22 cellular contexts compared by ENCODE assay signal in genomic region chr3:167657684-167658225, GRCh38. TPM values are rescaled to one million over a fixed set of nuclear protein-coding genes. Genes with fewer than 3 reads are reported as not detected.
A peak's percentile ranks its signal among the peaks of the same experiment; 100 is the strongest.
DNase-seq lines count a peak whose midpoint lies in the region; ATAC-seq, FAIRE-seq and TF ChIP-seq lines count a peak whose summit lies in the region.
"Had no signal": no experiment of that assay in that cellular context is flagged by ENCODE, and none has a peak within 500 bp of the region (broad histone marks: within the 10 kb centered on the region; RNA-seq: fewer than 3 reads in every experiment).

No MANE protein-coding gene starts in this region.

- peak overlapping the region; percentile 46 to 76 (median 69); a peak in 5 of 7 replicates for H3K27ac Mint-ChIP-seq in H9
- no peak overlapping the region for H3K27ac Mint-ChIP-seq in activated CD8-positive, alpha-beta T cell treated with anti-CD3 and anti-CD28 coated beads for 36 hours

- H4K91ac ChIP-seq in H9 (ENCODE audit: insufficient read length, low read depth, low read length) (no peak overlapping the region), H1 (replicated peaks; ENCODE audit: insufficient read length, low read length) (no peak overlapping the region), neuronal stem cell (ENCODE audit: low read depth, low read length, poor library complexity) (no peak overlapping the region)

- no CpG with 5 or more reads among the region's 3 CpGs for WGBS in H9 (ENCODE audit: extremely low coverage, insufficient read length, low lambda C conversion rate)
- WGBS in H1 (ENCODE audit: extremely low coverage in 1 of 2, insufficient coverage in 1 of 2, insufficient read length in 1 of 2, insufficient replicate concordance in 2 of 2, low coverage in 1 of 2, low lambda C conversion rate in 2 of 2, missing lambda C conversion rate in 1 of 2), 2 experiments, result 63% methylated on average over 3 of the region's 3 CpGs; no CpG with 5 or more reads in 1 of the 2 experiments
- WGBS in neuronal stem cell (ENCODE audit: extremely low coverage in 2 of 2, insufficient read length in 2 of 2, insufficient replicate concordance in 1 of 2), 2 donors, result no CpG with 5 or more reads among the region's 3 CpGs

- H2AFZ ChIP-seq in H9 (ENCODE audit: low read length), result peak overlapping the region; percentile 94
- peak overlapping the region; percentile 46; the same call in 1 of the 2 replicates for H2AFZ ChIP-seq in OCI-LY3 (ENCODE audit: low read depth, low read length)
- H2AFZ ChIP-seq in H1 (ENCODE audit: low read length), result peak overlapping the region; percentile 98
- peak overlapping the region; percentile 62 for H2AFZ ChIP-seq in neuronal stem cell (ENCODE audit: low read length)

- H3K56ac ChIP-seq in H9 (ENCODE audit: insufficient read length, low read depth, low read length) (no peak overlapping the region), H1 (replicated peaks; ENCODE audit: insufficient read length, low read depth, low read length) (no peak overlapping the region)

- H3K9me3 ChIP-seq in H9 (ENCODE audit: control insufficient read depth, low read depth, low read length) (no peaks in the 10 kb centered on the region), OCI-LY3 (ENCODE audit: insufficient read depth, low read length) (no peaks in the 10 kb centered on the region), H1 (ENCODE audit: insufficient read depth in 2 of 2, low read depth in 1 of 2, low read length in 1 of 2) (peaks cover 0 to 4% of the 10 kb centered on the region in 2 experiments; a peak in 1 of 4 replicates), neuronal stem cell (replicated peaks in 1 of 2; ENCODE audit: control insufficient read depth in 2 of 2, insufficient read depth in 1 of 2, low read depth in 1 of 2, low read length in 2 of 2) (no peaks in the 10 kb centered on the region), BE2C (no peaks in the 10 kb centered on the region)

- H4K8ac ChIP-seq in H9 (replicated peaks; ENCODE audit: insufficient read length, low read depth, low read length) (no peak overlapping the region), H1 (ENCODE audit: extremely low read depth, insufficient read depth, low read length) (no peak overlapping the region), neuronal stem cell (ENCODE audit: low read depth, low read length) (no peak overlapping the region)

- no peaks in the 10 kb centered on the region for H4K20me1 ChIP-seq in H9 (ENCODE audit: control insufficient read depth, insufficient read depth, insufficient read length)
- H4K20me1 ChIP-seq in OCI-LY3 (ENCODE audit: insufficient read depth, low read length), result no peaks in the 10 kb centered on the region
- no peaks in the 10 kb centered on the region for H4K20me1 ChIP-seq in H1 (replicated peaks in 1 of 2; ENCODE audit: control insufficient read depth in 1 of 2, insufficient read depth in 2 of 2, low read length in 2 of 2)

- H3K4me3 ChIP-seq in OCI-LY3 (ENCODE audit: low read length) (no peak overlapping the region), H1 (ENCODE audit: extremely low read depth in 1 of 4, insufficient read depth in 2 of 4, low read depth in 3 of 4, low read length in 4 of 4) (no peak overlapping the region), neuronal stem cell (ENCODE audit: low read length in 2 of 2) (no peak overlapping the region), BE2C (ENCODE audit: low read depth, low read length) (no peak overlapping the region)

- POLR2A ChIA-PET in H1 (lab: Charles Lee; ENCODE audit: partially characterized antibody), result interaction anchor here (0.9 to 1.0 kb wide), 2 partner anchors 11 to 16 kb away, joined by 3 read pairs; no protein-coding TSS in a partner anchor
- POLR2A ChIA-PET in activated CD8-positive, alpha-beta T cell treated with anti-CD3 and anti-CD28 coated beads for 36 hours (lab: Charles Lee), result no interaction called here

- H3K79me1 ChIP-seq in H9 (ENCODE audit: insufficient read depth, low read depth, low read length, poor library complexity, severe bottlenecking), result no peaks in the 10 kb centered on the region
- no peaks in the 10 kb centered on the region for H3K79me1 ChIP-seq in H1 (ENCODE audit: low read depth, low read length)
- no peaks in the 10 kb centered on the region for H3K79me1 ChIP-seq in neuronal stem cell (ENCODE audit: low read depth, low read length)

- H4K5ac ChIP-seq in H9 (ENCODE audit: insufficient read length, low read depth, low read length) (no peak overlapping the region), H1 (ENCODE audit: insufficient read length, low read depth, low read length) (no peak overlapping the region)

- no peak for FAIRE-seq in H1 (lab: Jason Lieb, UNC)
- FAIRE-seq: A204.1, D721Med had no signal

- TF ChIP-seq EP300 in H1 (IDR thresholded peaks at IDR 0.05; ENCODE audit: borderline replicate concordance in 1 of 2, low read depth in 2 of 2, low read length in 2 of 2), result no peak

- H3K23ac ChIP-seq in H9 (ENCODE audit: insufficient read length, low read depth, low read length) (no peak overlapping the region), H1 (ENCODE audit: insufficient read length) (no peak overlapping the region), neuronal stem cell (ENCODE audit: low read depth, low read length, poor library complexity) (no peak overlapping the region)

- H3K9ac ChIP-seq in H9 (ENCODE audit: extremely low read depth, insufficient read length, low read length) (peak overlapping the region; percentile 14), OCI-LY3 (ENCODE audit: low read length) (no peak overlapping the region), H1 (replicated peaks in 1 of 4; ENCODE audit: extremely low read depth in 1 of 4, low read depth in 3 of 4, low read length in 3 of 4) (no peak overlapping the region; a peak in 1 of 7 replicates), neuronal stem cell (ENCODE audit: low read depth, low read length, poor library complexity) (no peak overlapping the region)

- ATAC-seq in activated CD8-positive, alpha-beta T cell treated with anti-CD3 and anti-CD28 coated beads for 36 hours, result no peak
- ATAC-seq: PC-3 had no signal

- H3K27me3 ChIP-seq in H9 (ENCODE audit: insufficient read depth, low read length) (no peaks in the 10 kb centered on the region), OCI-LY3 (ENCODE audit: low read depth, low read length) (no peaks in the 10 kb centered on the region), H1 (replicated peaks in 1 of 4; ENCODE audit: control insufficient read depth in 3 of 4, extremely low read depth in 1 of 4, insufficient read depth in 3 of 4, low read length in 3 of 4) (no peaks in the 10 kb centered on the region), neuronal stem cell (ENCODE audit: control insufficient read depth in 3 of 3, insufficient read depth in 3 of 3, low read depth in 1 of 3, low read length in 3 of 3) (no peaks in the 10 kb centered on the region), BE2C (no peaks in the 10 kb centered on the region)

- TF ChIP-seq CTCF in H9 (conservative IDR thresholded peaks at IDR 0.05) (no peak), OCI-LY3 (IDR thresholded peaks at IDR 0.05; ENCODE audit: low read depth, low read length) (no peak), H1 (IDR thresholded peaks at IDR 0.05; ENCODE audit: control extremely low read depth in 1 of 3, insufficient read depth in 1 of 3, low read depth in 1 of 3, low read length in 3 of 3) (no peak), BE2C (IDR thresholded peaks at IDR 0.05; ENCODE audit: low read depth, low read length) (no peak)
- TF ChIP-seq CTCF in activated CD8-positive, alpha-beta T cell treated with anti-CD3 and anti-CD28 coated beads for 36 hours (IDR thresholded peaks at IDR 0.05), result no peak

- H2BK15ac ChIP-seq in H9 (ENCODE audit: low read depth, low read length) (no peak overlapping the region), H1 (ENCODE audit: low read length) (no peak overlapping the region), neuronal stem cell (ENCODE audit: low read length) (no peak overlapping the region)

- H2AK5ac ChIP-seq in H9 (ENCODE audit: insufficient read length, low read length) (no peak overlapping the region), H1 (ENCODE audit: low read depth, low read length) (no peak overlapping the region), neuronal stem cell (ENCODE audit: low read depth, low read length) (no peak overlapping the region)

- H3K14ac ChIP-seq in H9 (ENCODE audit: insufficient read depth, low read length), result 0 out of 2 replicates have a peak overlapping the region, but pooled peaks have one; percentile 71
- no peak overlapping the region for H3K14ac ChIP-seq in H1 (ENCODE audit: insufficient read length)
- no peak overlapping the region for H3K14ac ChIP-seq in neuronal stem cell (ENCODE audit: low read length)

- no peak for DNase-seq in H9
- DNase-seq in H1 (ENCODE audit: low read depth in 1 of 2, low spot score in 2 of 2), result no peak
- DNase-seq in neuronal stem cell (ENCODE audit: low spot score), result peak; percentile 27
- DNase-seq in BE2C, result no peak
- no peak for DNase-seq in activated CD8-positive, alpha-beta T cell treated with anti-CD3 and anti-CD28 coated beads for 36 hours
- DNase-seq in NCI-H1105 (lab: John Stamatoyannopoulos, UW), result no peak
- DNase-seq: DMS53, H7, KG1, NCI-H1092, NCI-H1436 treated with DMSO at 0.1 percent for 48 hours, NCI-H1930, NCI-H345, NCI-H524 treated with DMSO at 0.1 percent for 48 hours, PC-3, Right ventricle myocardium superior had no signal

- H3K4ac ChIP-seq in H9 (ENCODE audit: low read depth, low read length), result no peak overlapping the region
- H3K4ac ChIP-seq in H1 (replicated peaks; ENCODE audit: insufficient read length, low read depth, low read length), result no peak overlapping the region
- no peak overlapping the region for H3K4ac ChIP-seq in neuronal stem cell (ENCODE audit: low read length)

- no peak overlapping the region for H2BK5ac ChIP-seq in H9 (ENCODE audit: insufficient read length, low read length)
- H2BK5ac ChIP-seq in H1 (ENCODE audit: low read depth, low read length), result 0 out of 2 replicates have a peak overlapping the region, but pooled peaks have one; percentile 30
- no peak overlapping the region for H2BK5ac ChIP-seq in neuronal stem cell (ENCODE audit: low read length)

- CTCF ChIA-PET in H1 (lab: Charles Lee; ENCODE audit: partially characterized antibody), result interaction anchor here (1.1 kb wide), 1 partner anchor 11 kb away, joined by 3 read pairs; no protein-coding TSS in a partner anchor
- CTCF ChIA-PET in activated CD8-positive, alpha-beta T cell treated with anti-CD3 and anti-CD28 coated beads for 36 hours (lab: Charles Lee), result no interaction called here

- H3K18ac ChIP-seq in H9 (ENCODE audit: insufficient read length, low read depth, low read length) (peak overlapping the region; percentile 71), H1 (ENCODE audit: extremely low read depth, low read length) (no peak overlapping the region), neuronal stem cell (ENCODE audit: low read length) (no peak overlapping the region)

- peaks cover 0 to 13% (median 3%) of the 10 kb centered on the region in 3 experiments; a peak in 4 of 7 replicates for H3K36me3 Mint-ChIP-seq in H9 (ENCODE audit: insufficient read depth in 1 of 3, low read depth in 3 of 3)
- peaks cover 2% of the 10 kb centered on the region for H3K36me3 Mint-ChIP-seq in activated CD8-positive, alpha-beta T cell treated with anti-CD3 and anti-CD28 coated beads for 36 hours (ENCODE audit: low read depth)

- intact Hi-C loops in activated CD8-positive, alpha-beta T cell treated with anti-CD3 and anti-CD28 coated beads for 36 hours (cut with micrococcal nuclease), result no loop called here

- H2BK12ac ChIP-seq in H9 (ENCODE audit: insufficient read length, low read depth, low read length) (peak overlapping the region; percentile 79), H1 (ENCODE audit: low read depth, low read length) (peak overlapping the region; percentile 46; the same call in 1 of the 2 replicates), neuronal stem cell (ENCODE audit: low read length) (no peak overlapping the region)

- H3K4me1 ChIP-seq in H9 (ENCODE audit: insufficient read depth, low read length) (peaks cover 5% of the 10 kb centered on the region; the same call in 1 of the 2 replicates), OCI-LY3 (ENCODE audit: low read length) (0 out of 2 replicates have a peak, but pooled peaks cover 4% of the 10 kb centered on the region), H1 (replicated peaks in 1 of 4; ENCODE audit: control insufficient read depth in 3 of 4, insufficient read depth in 4 of 4, low read length in 3 of 4) (peaks cover 3 to 10% (median 8%) of the 10 kb centered on the region in 4 experiments; a peak in 5 of 7 replicates), neuronal stem cell (ENCODE audit: control insufficient read depth in 2 of 2, insufficient read depth in 1 of 2, low read depth in 1 of 2, low read length in 2 of 2) (peaks cover 8 to 21% of the 10 kb centered on the region in 2 donors), BE2C (peaks cover 4% of the 10 kb centered on the region; the same call in 1 of the 2 replicates)

- H3K27me3 Mint-ChIP-seq in H9 (ENCODE audit: low read depth), result peaks cover 2% of the 10 kb centered on the region; the same call in 1 of the 2 replicates
- peaks cover 3% of the 10 kb centered on the region for H3K27me3 Mint-ChIP-seq in activated CD8-positive, alpha-beta T cell treated with anti-CD3 and anti-CD28 coated beads for 36 hours

- no peaks in the 10 kb centered on the region for H3K23me2 ChIP-seq in H9 (ENCODE audit: insufficient read length, low read depth, low read length, poor library complexity, severe bottlenecking)
- H3K23me2 ChIP-seq in H1 (ENCODE audit: low read depth, low read length), result no peaks in the 10 kb centered on the region

- TF ChIP-seq POLR2A in H1 (IDR thresholded peaks at IDR 0.05; ENCODE audit: control extremely low read depth in 1 of 2, low read depth in 2 of 2, low read length in 2 of 2), result no peak

- H3K9me3 Mint-ChIP-seq in H9, result no peaks in the 10 kb centered on the region; a peak in 1 of 5 replicates
- H3K9me3 Mint-ChIP-seq in activated CD8-positive, alpha-beta T cell treated with anti-CD3 and anti-CD28 coated beads for 36 hours, result no peaks in the 10 kb centered on the region

- H2BK20ac ChIP-seq in H9 (ENCODE audit: low read depth, low read length, poor library complexity, severe bottlenecking) (peak overlapping the region; percentile 78), H1 (ENCODE audit: low read length) (0 out of 2 replicates have a peak overlapping the region, but pooled peaks have one; percentile 9)

- no peak overlapping the region for H3K4me2 ChIP-seq in H9 (ENCODE audit: insufficient read depth, insufficient read length, low read length)
- no peak overlapping the region for H3K4me2 ChIP-seq in OCI-LY3 (ENCODE audit: low read length)
- no peak overlapping the region; a peak in 1 of 4 replicates for H3K4me2 ChIP-seq in H1 (ENCODE audit: insufficient read depth in 1 of 2, low read depth in 2 of 2, low read length in 2 of 2)
- H3K4me2 ChIP-seq in neuronal stem cell (ENCODE audit: insufficient read depth, low read length, poor library complexity, severe bottlenecking), result no peak overlapping the region

- H3K27ac ChIP-seq in H9 (ENCODE audit: insufficient read length, low read depth, low read length) (no peak overlapping the region), OCI-LY3 (ENCODE audit: low read length) (no peak overlapping the region), H1 (ENCODE audit: low read depth, low read length) (no peak overlapping the region), neuronal stem cell (replicated peaks; ENCODE audit: low read length) (no peak overlapping the region)

- H3T11ph ChIP-seq in H9 (ENCODE audit: low read length), result peak overlapping the region; percentile 1

- peaks cover 27 to 31% of the 10 kb centered on the region in 2 experiments for H3K4me1 Mint-ChIP-seq in H9
- peaks cover 3% of the 10 kb centered on the region for H3K4me1 Mint-ChIP-seq in activated CD8-positive, alpha-beta T cell treated with anti-CD3 and anti-CD28 coated beads for 36 hours (ENCODE audit: low read depth)

- no peaks in the 10 kb centered on the region for H3K79me2 ChIP-seq in H9 (ENCODE audit: insufficient read depth, low read length)
- no peaks in the 10 kb centered on the region for H3K79me2 ChIP-seq in OCI-LY3 (ENCODE audit: low read length)
- H3K79me2 ChIP-seq in H1 (ENCODE audit: control insufficient read depth in 1 of 2, insufficient read depth in 2 of 2, low read length in 2 of 2), result no peaks in the 10 kb centered on the region

- no peak overlapping the region for H3K4me3 Mint-ChIP-seq in H9
- no peak overlapping the region for H3K4me3 Mint-ChIP-seq in activated CD8-positive, alpha-beta T cell treated with anti-CD3 and anti-CD28 coated beads for 36 hours
- H3K4me3 Mint-ChIP-seq: CD14-positive monocyte had no signal

- TF ChIP-seq RAD21 in H1 (IDR thresholded peaks at IDR 0.05 in 1 of 2, conservative IDR thresholded peaks at IDR 0.05 in 1 of 2; ENCODE audit: low read depth in 2 of 2, low read length in 2 of 2), result no peak

- no peak overlapping the region for H2BK120ac ChIP-seq in H9 (ENCODE audit: low read depth, low read length, poor library complexity, severe bottlenecking)
- H2BK120ac ChIP-seq in H1 (replicated peaks; ENCODE audit: low read depth, low read length), result no peak overlapping the region
- no peak overlapping the region for H2BK120ac ChIP-seq in neuronal stem cell (ENCODE audit: low read depth, low read length)

- H3K36me3 ChIP-seq in OCI-LY3 (replicated peaks; ENCODE audit: low read depth, low read length) (no peaks in the 10 kb centered on the region), H1 (ENCODE audit: control insufficient read depth in 2 of 4, insufficient read depth in 4 of 4, low read length in 3 of 4) (no peaks in the 10 kb centered on the region), neuronal stem cell (replicated peaks in 1 of 2; ENCODE audit: control insufficient read depth in 2 of 2, insufficient read depth in 2 of 2, low read length in 2 of 2) (no peaks in the 10 kb centered on the region), BE2C (no peaks in the 10 kb centered on the region)

RNA-seq across cellular contexts. Expression of gene WDR49, which starts 4.0 kb away (rescaled TPM):
- total RNA-seq in H9 (2021), result 0.90 and 1.3 TPM in 2 replicates
- total RNA-seq in H1 (2021; fragmentation: NEBNext Ultra II Directional; extraction: Animal tissue kit (Norgen Biotek cat#: 25700)), result 1.7 and 3.2 TPM in 2 replicates
- polyA plus RNA-seq in H1 (2011; rRNA removed), result 0.25 and 0.50 TPM in 2 replicates
- 0.88 TPM for polyA plus RNA-seq in H1 (2011; cell fraction: cytosol; rRNA removed)
- 0.46 TPM for polyA plus RNA-seq in H1 (2011; cell fraction: nucleus; rRNA removed)
- 0.48 to 1.6 TPM (median 0.83 TPM) in 4 replicates for polyA plus RNA-seq in H1 (2012, experiment 1 of 2)
- 0.07 TPM for polyA plus RNA-seq in H1 (2012, experiment 2 of 2)
- polyA plus RNA-seq in H1 (2013, experiment 1 of 2), result 0.53 TPM
- 0.46 TPM for polyA plus RNA-seq in H1 (2013, experiment 2 of 2)
- 1.8 and 4.2 TPM in 2 replicates for polyA minus RNA-seq in H1 (2011; rRNA and poly(A)+ RNA removed)
- polyA minus RNA-seq in H1 (2011; cell fraction: cytosol; rRNA and poly(A)+ RNA removed), result 0.66 TPM
- 8.3 TPM for polyA minus RNA-seq in H1 (2011; cell fraction: nucleus; rRNA and poly(A)+ RNA removed)
- polyA plus RNA-seq in neuronal stem cell (2013, experiment 1 of 2), result 0.13 TPM
- 0.04 TPM for polyA plus RNA-seq in neuronal stem cell (2013, experiment 2 of 2)
- not detected for polyA plus RNA-seq in BE2C (2012; ENCODE audit: insufficient read depth, insufficient read length, low read depth)
- under 1 TPM; 0.29 to 0.36 TPM for total RNA-seq in activated CD8-positive, alpha-beta T cell treated with anti-CD3 and anti-CD28 coated beads for 36 hours
- total RNA-seq: HT1080, SK-MEL-5 had no signal

Comparison
In these comparisons a context has a peak if more than half of its experiments do, and no peak if none do; other contexts are left out.
1. H2AFZ ChIP-seq: peak in every context shown above with its lines; median percentile 98 in H1; 94 in H9; 62 in neuronal stem cell; 46 in OCI-LY3.